ENCODE assay signal across 2 cellular contexts in genomic region chr1:27513958-27514357, GRCh38.
A peak's percentile ranks its signal among the peaks of the same experiment; 100 is the strongest.
TF ChIP-seq lines count a peak whose summit lies in the region.

No MANE protein-coding gene starts in this region.

TF ChIP-seq in K562, 482 proteins besides CTCF, POLR2A, EP300 and RAD21 (continues in another document):
- no peak for TF ChIP-seq MTF1 (CRISPR knock-in tag; IDR thresholded peaks at IDR 0.05; ENCODE audit: borderline replicate concordance)
- TF ChIP-seq FUS (optimal IDR thresholded peaks at IDR 0.05; ENCODE audit: low read depth, low read length) = no peak
- TF ChIP-seq ZNF316 (IDR thresholded peaks at IDR 0.05) = no peak
- TF ChIP-seq, protein P1, sequence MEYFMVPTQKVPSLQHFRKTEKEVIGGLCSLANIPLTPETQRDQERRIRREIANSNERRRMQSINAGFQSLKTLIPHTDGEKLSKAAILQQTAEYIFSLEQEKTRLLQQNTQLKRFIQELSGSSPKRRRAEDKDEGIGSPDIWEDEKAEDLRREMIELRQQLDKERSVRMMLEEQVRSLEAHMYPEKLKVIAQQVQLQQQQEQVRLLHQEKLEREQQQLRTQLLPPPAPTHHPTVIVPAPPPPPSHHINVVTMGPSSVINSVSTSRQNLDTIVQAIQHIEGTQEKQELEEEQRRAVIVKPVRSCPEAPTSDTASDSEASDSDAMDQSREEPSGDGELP (CRISPR knock-in tag; IDR thresholded peaks at IDR 0.05; ENCODE audit: borderline replicate concordance) = peak; percentile 53; the same call in 1 of the 2 replicates
- no peak for TF ChIP-seq PATZ1 (CRISPR knock-in tag; IDR thresholded peaks at IDR 0.05; ENCODE audit: borderline replicate concordance)
- no peak for TF ChIP-seq CHAMP1 (IDR thresholded peaks at IDR 0.05)
- TF ChIP-seq SREBF1 (IDR thresholded peaks at IDR 0.05; ENCODE audit: borderline replicate concordance, low read depth, low read length) = no peak
- 0 out of 2 replicates have a peak, but pooled peaks have one; percentile 27 for TF ChIP-seq RBFOX2 (IDR thresholded peaks at IDR 0.05; ENCODE audit: low read depth, low read length)
- no peak for TF ChIP-seq MTA2 (IDR thresholded peaks at IDR 0.05; ENCODE audit: low read depth)
- no peak for TF ChIP-seq ARID3A (IDR thresholded peaks at IDR 0.05; ENCODE audit: borderline replicate concordance, low read depth, low read length)
- no peak for TF ChIP-seq CHD2 (IDR thresholded peaks at IDR 0.05; ENCODE audit: low read depth, low read length)
- TF ChIP-seq HNRNPL (IDR thresholded peaks at IDR 0.05; ENCODE audit: low read depth, low read length) = peak; percentile 27; the same call in 1 of the 2 replicates
- TF ChIP-seq MAZ (CRISPR knock-in tag; conservative IDR thresholded peaks at IDR 0.05 in 1 of 2, IDR thresholded peaks at IDR 0.05 in 1 of 2) = no peak
- TF ChIP-seq, protein P2, sequence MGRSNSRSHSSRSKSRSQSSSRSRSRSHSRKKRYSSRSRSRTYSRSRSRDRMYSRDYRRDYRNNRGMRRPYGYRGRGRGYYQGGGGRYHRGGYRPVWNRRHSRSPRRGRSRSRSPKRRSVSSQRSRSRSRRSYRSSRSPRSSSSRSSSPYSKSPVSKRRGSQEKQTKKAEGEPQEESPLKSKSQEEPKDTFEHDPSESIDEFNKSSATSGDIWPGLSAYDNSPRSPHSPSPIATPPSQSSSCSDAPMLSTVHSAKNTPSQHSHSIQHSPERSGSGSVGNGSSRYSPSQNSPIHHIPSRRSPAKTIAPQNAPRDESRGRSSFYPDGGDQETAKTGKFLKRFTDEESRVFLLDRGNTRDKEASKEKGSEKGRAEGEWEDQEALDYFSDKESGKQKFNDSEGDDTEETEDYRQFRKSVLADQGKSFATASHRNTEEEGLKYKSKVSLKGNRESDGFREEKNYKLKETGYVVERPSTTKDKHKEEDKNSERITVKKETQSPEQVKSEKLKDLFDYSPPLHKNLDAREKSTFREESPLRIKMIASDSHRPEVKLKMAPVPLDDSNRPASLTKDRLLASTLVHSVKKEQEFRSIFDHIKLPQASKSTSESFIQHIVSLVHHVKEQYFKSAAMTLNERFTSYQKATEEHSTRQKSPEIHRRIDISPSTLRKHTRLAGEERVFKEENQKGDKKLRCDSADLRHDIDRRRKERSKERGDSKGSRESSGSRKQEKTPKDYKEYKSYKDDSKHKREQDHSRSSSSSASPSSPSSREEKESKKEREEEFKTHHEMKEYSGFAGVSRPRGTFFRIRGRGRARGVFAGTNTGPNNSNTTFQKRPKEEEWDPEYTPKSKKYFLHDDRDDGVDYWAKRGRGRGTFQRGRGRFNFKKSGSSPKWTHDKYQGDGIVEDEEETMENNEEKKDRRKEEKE (IDR thresholded peaks at IDR 0.05; ENCODE audit: borderline replicate concordance in 1 of 2, control insufficient read depth in 1 of 2, low read depth in 2 of 2, low read length in 1 of 2) = no peak
- TF ChIP-seq ZNF444 (CRISPR knock-in tag; IDR thresholded peaks at IDR 0.05) = no peak

TF ChIP-seq in HepG2, 621 proteins besides CTCF, POLR2A, EP300 and RAD21:
- peak; percentile 63 for TF ChIP-seq ZNF629 (CRISPR knock-in tag; conservative IDR thresholded peaks at IDR 0.05)
- 0 out of 2 replicates have a peak, but pooled peaks have one; percentile 36 for TF ChIP-seq HNRNPL (IDR thresholded peaks at IDR 0.05; ENCODE audit: low read depth, low read length)
- TF ChIP-seq NFKB2 (CRISPR knock-in tag; IDR thresholded peaks at IDR 0.05; ENCODE audit: borderline replicate concordance) = 0 out of 2 replicates have a peak, but pooled peaks have one; percentile 30
- TF ChIP-seq GTF3A (CRISPR knock-in tag; conservative IDR thresholded peaks at IDR 0.05) = no peak
- 0 out of 2 replicates have a peak, but pooled peaks have one; percentile 38 for TF ChIP-seq KDM5B (CRISPR knock-in tag; IDR thresholded peaks at IDR 0.05; ENCODE audit: borderline replicate concordance)
- TF ChIP-seq ZNF30 (CRISPR knock-in tag; IDR thresholded peaks at IDR 0.05) = no peak
- TF ChIP-seq, protein P3, sequence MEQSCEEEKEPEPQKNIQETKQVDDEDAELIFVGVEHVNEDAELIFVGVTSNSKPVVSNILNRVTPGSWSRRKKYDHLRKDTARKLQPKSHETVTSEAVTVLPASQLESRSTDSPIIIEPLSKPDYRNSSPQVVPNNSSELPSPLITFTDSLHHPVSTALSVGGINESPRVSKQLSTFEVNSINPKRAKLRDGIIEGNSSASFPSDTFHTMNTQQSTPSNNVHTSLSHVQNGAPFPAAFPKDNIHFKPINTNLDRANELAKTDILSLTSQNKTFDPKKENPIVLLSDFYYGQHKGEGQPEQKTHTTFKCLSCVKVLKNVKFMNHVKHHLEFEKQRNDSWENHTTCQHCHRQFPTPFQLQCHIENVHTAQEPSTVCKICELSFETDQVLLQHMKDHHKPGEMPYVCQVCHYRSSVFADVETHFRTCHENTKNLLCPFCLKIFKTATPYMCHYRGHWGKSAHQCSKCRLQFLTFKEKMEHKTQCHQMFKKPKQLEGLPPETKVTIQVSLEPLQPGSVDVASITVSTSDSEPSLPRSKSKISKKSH (CRISPR knock-in tag; IDR thresholded peaks at IDR 0.05; ENCODE audit: borderline replicate concordance) = 0 out of 2 replicates have a peak, but pooled peaks have one; percentile 19
- peak; percentile 28; the same call in 1 of the 2 replicates for TF ChIP-seq ZNF687 (CRISPR knock-in tag; IDR thresholded peaks at IDR 0.05)
- no peak for TF ChIP-seq ZMYM2 (CRISPR knock-in tag; IDR thresholded peaks at IDR 0.05)
